23 cellular contexts compared by ENCODE assay signal in the genomic region with DNA sequence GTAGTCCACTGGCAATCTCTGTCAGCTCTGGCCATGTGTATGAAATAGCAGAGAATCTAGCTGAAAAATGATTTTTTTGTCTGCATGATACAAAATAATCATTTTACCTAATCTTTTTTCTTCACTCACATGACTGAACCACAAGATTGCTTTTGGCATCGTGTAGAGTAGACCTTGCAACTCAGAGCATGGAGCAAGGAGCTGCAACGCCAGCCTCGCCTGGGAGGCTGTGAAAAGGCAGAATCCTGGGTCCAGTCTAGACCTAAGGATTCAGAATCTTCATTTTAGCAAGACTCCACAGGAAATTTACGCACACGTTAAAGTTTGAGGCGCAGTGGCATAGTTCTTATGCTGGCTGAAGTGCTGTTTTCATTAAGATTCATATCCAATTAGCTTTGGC.
"Had no signal": no experiment of that assay in that cellular context is flagged by ENCODE, and none has a peak within 500 bp of the region (broad histone marks: within the 10 kb centered on the region; RNA-seq: fewer than 3 reads in every experiment).

No MANE protein-coding gene starts in this region.

- H3K27ac ChIP-seq: coronary artery, foreskin keratinocyte, gastroesophageal sphincter, heart left ventricle, hepatocyte, parathyroid adenoma, right atrium auricular region, sigmoid colon, testis, tibial artery, upper lobe of left lung had no signal

- H2AFZ ChIP-seq: hepatocyte, parathyroid adenoma had no signal

- H3K9ac ChIP-seq: parathyroid adenoma had no signal

- H3K36me3 Mint-ChIP-seq: memory B cell; natural killer cell; stimulated activated memory B cell treated with anti-CD40 and anti-IgM and Interleukin-4, amounts not matched to agents 10 μg/mL and 1 μg/mL and 100 μg/mL, for 72 hours had no signal

- H3K27me3 ChIP-seq: foreskin keratinocyte, gastroesophageal sphincter, heart left ventricle, hepatocyte, right atrium auricular region, sigmoid colon, testis, tibial artery, upper lobe of left lung had no signal

- H3K4me1 ChIP-seq: parathyroid adenoma had no signal

- H3K27ac Mint-ChIP-seq: memory B cell; natural killer cell; stimulated activated memory B cell treated with anti-CD40 and anti-IgM and Interleukin-4, amounts not matched to agents 10 μg/mL and 1 μg/mL and 100 μg/mL, for 72 hours had no signal

- H3K4me3 Mint-ChIP-seq: memory B cell; natural killer cell; stimulated activated memory B cell treated with anti-CD40 and anti-IgM and Interleukin-4, amounts not matched to agents 10 μg/mL and 1 μg/mL and 100 μg/mL, for 72 hours had no signal

- DNase-seq: dermis blood vessel endothelial cell; foreskin keratinocyte; heart left ventricle; kidney; natural killer cell; stimulated activated CD4-positive, alpha-beta T cell treated with anti-CD3 and anti-CD28 coated beads, Interleukin-2, amount 100 ng/mL, for 24 hours; stimulated activated CD4-positive, alpha-beta T cell treated with anti-CD3 and anti-CD28 coated beads, Interleukin-4, amount 100 ng/mL, for 4 hours; stimulated activated naive CD8-positive, alpha-beta T cell treated with anti-CD3 and anti-CD28 coated beads, Interleukin-15, Interleukin-2, amounts not matched to agents 100 U/mL and 50 U/mL, for 24 hours; substantia nigra; testis; tibial artery; upper lobe of left lung had no signal

- H3K9me3 ChIP-seq: gastroesophageal sphincter, heart left ventricle, right atrium auricular region, sigmoid colon, testis, tibial artery, upper lobe of left lung had no signal

- ATAC-seq: foreskin keratinocyte; gastroesophageal sphincter; heart left ventricle; left lobe of liver; natural killer cell; stimulated activated memory B cell treated with anti-CD40 and anti-IgM and Interleukin-4, amounts not matched to agents 10 μg/mL and 1 μg/mL and 100 μg/mL, for 72 hours; stimulated activated naive CD8-positive, alpha-beta T cell treated with anti-CD3 and anti-CD28 coated beads, Interleukin-15, Interleukin-2, amounts not matched to agents 100 U/mL and 50 U/mL, for 24 hours had no signal

- H3K4me2 ChIP-seq: hepatocyte had no signal

- H3K9me3 Mint-ChIP-seq: memory B cell; natural killer cell; stimulated activated memory B cell treated with anti-CD40 and anti-IgM and Interleukin-4, amounts not matched to agents 10 μg/mL and 1 μg/mL and 100 μg/mL, for 72 hours had no signal

- H3K4me3 ChIP-seq: coronary artery, gastroesophageal sphincter, heart left ventricle, hepatocyte, lung, right atrium auricular region, sigmoid colon, testis, tibial artery, upper lobe of left lung had no signal

- H3K27me3 Mint-ChIP-seq: memory B cell, progenitor cell of endocrine pancreas had no signal

- H3K36me3 ChIP-seq: gastroesophageal sphincter, heart left ventricle, right atrium auricular region, sigmoid colon, tibial artery, upper lobe of left lung had no signal

- H3K79me2 ChIP-seq: hepatocyte, parathyroid adenoma had no signal
